In the genomic region with DNA sequence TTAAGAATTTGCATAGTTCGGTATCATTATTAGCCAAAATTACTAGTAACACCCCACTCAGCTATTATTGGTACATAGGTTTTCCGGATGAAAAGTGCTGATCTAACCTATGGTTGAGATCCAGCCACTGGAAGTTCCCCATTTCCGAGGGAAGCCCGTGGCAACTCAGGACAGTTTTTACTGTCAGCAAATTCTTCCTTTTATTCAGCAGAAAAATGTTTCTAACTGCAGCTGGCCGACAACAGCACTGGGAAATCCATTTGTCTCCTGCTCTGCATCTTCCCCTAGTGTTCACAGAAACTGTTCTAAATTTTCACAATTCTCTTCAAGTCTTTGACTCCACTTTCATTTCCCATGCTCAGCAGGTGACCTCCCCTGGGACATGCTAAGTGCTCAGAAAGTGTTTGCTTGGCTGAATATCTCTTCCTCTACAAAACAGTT, we compare ENCODE assay signal across 9 cellular contexts. TPM values are rescaled to one million over a fixed set of nuclear protein-coding genes. Genes with fewer than 3 reads are reported as not detected.
DNase-seq lines count a peak whose midpoint lies in the region; ATAC-seq and TF ChIP-seq lines count a peak whose summit lies in the region.
"Had no signal": no experiment of that assay in that cellular context is flagged by ENCODE, and none has a peak within 500 bp of the region (broad histone marks: within the 10 kb centered on the region; RNA-seq: fewer than 3 reads in every experiment).

No MANE protein-coding gene starts in this region.

- no peak overlapping the region for H3K4me2 ChIP-seq in mammary epithelial cell (ENCODE audit: insufficient read depth, low read depth, low read length)

- H3K4me1 ChIP-seq in mammary epithelial cell (ENCODE audit: insufficient read depth, low read length), result peaks cover 46% of the 10 kb centered on the region
- H3K4me1 ChIP-seq in ascending aorta, result no peaks in the 10 kb centered on the region

- H3K27me3 ChIP-seq in mammary epithelial cell (ENCODE audit: insufficient read depth, low read length), result no peaks in the 10 kb centered on the region
- H3K27me3 ChIP-seq in ascending aorta, result no peaks in the 10 kb centered on the region

- DNase-seq in MCF 10A (ENCODE audit: unreplicated experiment) (no peak), mammary epithelial cell (no peak), NCI-H2107 treated with DMSO at 0.1 percent for 48 hours (lab: John Stamatoyannopoulos, UW; ENCODE audit: unreplicated experiment) (peak; percentile 15), NCI-H1048 (lab: John Stamatoyannopoulos, UW) (no peak), ascending aorta (ENCODE audit: low spot score in 2 of 2) (no peak), dedifferentiated amniotic fluid mesenchymal stem cell (ENCODE audit: extremely low spot score) (no peak)

- BruUV-seq in MCF 10A (replicated peaks; lab: Mats Ljungman, UMichigan) (no TSS peak), mammary epithelial cell (replicated peaks; lab: Mats Ljungman, UMichigan) (no TSS peak)

- intact Hi-C loops in MCF 10A (cut with micrococcal nuclease) (no loop called here), mammary epithelial cell (cut with micrococcal nuclease) (loop anchor here (2.0 kb wide), 1 partner anchor 76 kb away; no protein-coding TSS in a partner anchor), ascending aorta (cut with DNase I) (no loop called here)

- H3K36me3 ChIP-seq in mammary epithelial cell (ENCODE audit: insufficient read depth, low read length) (no peaks in the 10 kb centered on the region), ascending aorta (no peaks in the 10 kb centered on the region)

- WGBS in mammary epithelial cell (ENCODE audit: low coverage, missing lambda C conversion rate), result 94% methylated on average over 5 of the region's 5 CpGs

- no peaks in the 10 kb centered on the region for H3K27me3 Mint-ChIP-seq in MCF 10A (ENCODE audit: insufficient read depth, unreplicated experiment)
- no peaks in the 10 kb centered on the region for H3K27me3 Mint-ChIP-seq in stimulated activated memory B cell treated with anti-CD40 and anti-IgM and Interleukin-4, amounts not matched to agents 10 μg/mL and 1 μg/mL and 100 μg/mL, for 72 hours

- H3K27ac Mint-ChIP-seq in MCF 10A (ENCODE audit: low read depth, unreplicated experiment), result no peak overlapping the region
- H3K27ac Mint-ChIP-seq in stimulated activated memory B cell treated with anti-CD40 and anti-IgM and Interleukin-4, amounts not matched to agents 10 μg/mL and 1 μg/mL and 100 μg/mL, for 72 hours, result peak overlapping the region; percentile 42

- H2AFZ ChIP-seq in mammary epithelial cell (ENCODE audit: low read depth, low read length), result no peak overlapping the region

- H3K4me3 ChIP-seq in mammary epithelial cell (replicated peaks in 1 of 3; ENCODE audit: insufficient read depth in 1 of 3, low read depth in 2 of 3, low read length in 3 of 3) (no peak overlapping the region), ascending aorta (no peak overlapping the region)

- H3K4me3 Mint-ChIP-seq in MCF 10A (ENCODE audit: unreplicated experiment), result peak overlapping the region; percentile 50
- peak overlapping the region; percentile 36 for H3K4me3 Mint-ChIP-seq in stimulated activated memory B cell treated with anti-CD40 and anti-IgM and Interleukin-4, amounts not matched to agents 10 μg/mL and 1 μg/mL and 100 μg/mL, for 72 hours

- no peaks in the 10 kb centered on the region for H3K36me3 Mint-ChIP-seq in MCF 10A (ENCODE audit: insufficient read depth, unreplicated experiment)
- no peaks in the 10 kb centered on the region for H3K36me3 Mint-ChIP-seq in stimulated activated memory B cell treated with anti-CD40 and anti-IgM and Interleukin-4, amounts not matched to agents 10 μg/mL and 1 μg/mL and 100 μg/mL, for 72 hours

- no peaks in the 10 kb centered on the region for H4K20me1 ChIP-seq in mammary epithelial cell (ENCODE audit: insufficient read depth, low read length)

- H3K9me3 Mint-ChIP-seq in MCF 10A (ENCODE audit: unreplicated experiment), result no peaks in the 10 kb centered on the region
- H3K9me3 Mint-ChIP-seq in stimulated activated memory B cell treated with anti-CD40 and anti-IgM and Interleukin-4, amounts not matched to agents 10 μg/mL and 1 μg/mL and 100 μg/mL, for 72 hours, result no peaks in the 10 kb centered on the region

- peak; percentile 56 for ATAC-seq in HG02884 (IDR thresholded peaks at IDR 0.05; ENCODE audit: unreplicated experiment)
- ATAC-seq in stimulated activated memory B cell treated with anti-CD40 and anti-IgM and Interleukin-4, amounts not matched to agents 10 μg/mL and 1 μg/mL and 100 μg/mL, for 72 hours, result peak; percentile 87
- ATAC-seq: right cardiac atrium had no signal

- TF ChIP-seq CTCF in MCF 10A (IDR thresholded peaks at IDR 0.05; ENCODE audit: unreplicated experiment) (no peak), mammary epithelial cell (conservative IDR thresholded peaks at IDR 0.05 in 1 of 2, IDR thresholded peaks at IDR 0.05 in 1 of 2; ENCODE audit: extremely low read depth in 1 of 2, insufficient read depth in 1 of 2, low read depth in 1 of 2, low read length in 2 of 2) (no peak), ascending aorta (IDR thresholded peaks at IDR 0.05) (no peak)

- no peak overlapping the region for H3K27ac ChIP-seq in mammary epithelial cell (ENCODE audit: insufficient read depth, low read depth, low read length)
- H3K27ac ChIP-seq in ascending aorta, result no peak overlapping the region

- H3K4me1 Mint-ChIP-seq in MCF 10A (ENCODE audit: insufficient read depth, unreplicated experiment), result peaks cover 38% of the 10 kb centered on the region
- H3K4me1 Mint-ChIP-seq in stimulated activated memory B cell treated with anti-CD40 and anti-IgM and Interleukin-4, amounts not matched to agents 10 μg/mL and 1 μg/mL and 100 μg/mL, for 72 hours, result peaks cover 37% of the 10 kb centered on the region

- no peaks in the 10 kb centered on the region for H3K9me3 ChIP-seq in mammary epithelial cell (replicated peaks; ENCODE audit: insufficient read depth, low read length)
- H3K9me3 ChIP-seq in ascending aorta, result no peaks in the 10 kb centered on the region

- CTCF ChIA-PET in MCF 10A (lab: Yijun Ruan, JAX) (interaction anchor here (1.5 to 2.0 kb wide), 2 partner anchors 18 to 77 kb away, joined by 4 to 8 read pairs; no protein-coding TSS in a partner anchor), mammary epithelial cell (lab: Charles Lee; ENCODE audit: low non-redundant PET) (no interaction called here)

- H3K9ac ChIP-seq in mammary epithelial cell (ENCODE audit: insufficient read depth, low read length), result no peak overlapping the region

- POLR2A ChIA-PET in MCF 10A (lab: Yijun Ruan, JAX), result interaction anchor here (1.3 kb wide), 1 partner anchor 16 kb away, joined by 4 read pairs; a partner anchor contains a TSS

- in situ Hi-C loops in mammary epithelial cell (cut with MboI; ENCODE audit: low sequenced_read_pairs in 2 of 2), result no loop called here

- dilution Hi-C loops in mammary epithelial cell (cut with HindIII; ENCODE audit: low sequenced_read_pairs), result no loop called here

- no peaks in the 10 kb centered on the region for H3K79me2 ChIP-seq in mammary epithelial cell (ENCODE audit: insufficient read depth, low read length)

RNA-seq across cellular contexts. Expression of a gene that starts 15.6 kb away (rescaled TPM):
- total RNA-seq in MCF 10A (2022) (4.5 and 5.9 TPM in 2 replicates), mammary epithelial cell (1 to 10 TPM; 7.8 to 9.0 TPM), ascending aorta (22.9 TPM)
- polyA plus RNA-seq in mammary epithelial cell, result 4.3 TPM
- polyA minus RNA-seq in mammary epithelial cell, result 1.9 TPM
